In genomic region chr6:34701199-34701598, GRCh38 we compare ENCODE assay signal across 12 cellular contexts. TPM values are rescaled to one million over a fixed set of nuclear protein-coding genes. Genes with fewer than 3 reads are reported as not detected.
DNase-seq lines count a peak whose midpoint lies in the region; TF ChIP-seq lines count a peak whose summit lies in the region.
"Had no signal": no experiment of that assay in that cellular context is flagged by ENCODE, and none has a peak within 500 bp of the region (broad histone marks: within the 10 kb centered on the region; RNA-seq: fewer than 3 reads in every experiment).

No MANE protein-coding gene starts in this region.

- H3K9me3 Mint-ChIP-seq in activated naive CD4-positive, alpha-beta T cell treated with anti-CD3 and anti-CD28 coated beads, Interleukin-2, amount 50 U/mL, for 24 hours, result no peaks in the 10 kb centered on the region
- no peaks in the 10 kb centered on the region for H3K9me3 Mint-ChIP-seq in activated naive CD4-positive, alpha-beta T cell treated with anti-CD3 and anti-CD28 coated beads for 36 hours
- H3K9me3 Mint-ChIP-seq in neural progenitor cell, result no peaks in the 10 kb centered on the region

- H3K27ac Mint-ChIP-seq in activated naive CD4-positive, alpha-beta T cell treated with anti-CD3 and anti-CD28 coated beads, Interleukin-2, amount 50 U/mL, for 24 hours, result peak overlapping the region; percentile 20
- no peak overlapping the region for H3K27ac Mint-ChIP-seq in activated naive CD4-positive, alpha-beta T cell treated with anti-CD3 and anti-CD28 coated beads for 36 hours
- no peak overlapping the region for H3K27ac Mint-ChIP-seq in neural progenitor cell
- H3K27ac Mint-ChIP-seq: CD4-positive, CD25-positive, alpha-beta regulatory T cell had no signal

- H3K27ac ChIP-seq in WERI-Rb-1 (peak overlapping the region; percentile 19), neural progenitor cell (no peak overlapping the region)
- H3K27ac ChIP-seq: 22Rv1; BLaER1 treated with 17β-estradiol and CSF1 and Interleukin-3, amounts not matched to agents 10 nM and 100 nM; HL-60 had no signal

- CTCF ChIA-PET in activated naive CD4-positive, alpha-beta T cell treated with anti-CD3 and anti-CD28 coated beads for 36 hours (lab: Charles Lee), result no interaction called here

- no peak for DNase-seq in activated naive CD4-positive, alpha-beta T cell treated with anti-CD3 and anti-CD28 coated beads for 36 hours
- DNase-seq in WERI-Rb-1 (peak; percentile 39), neural progenitor cell (ENCODE audit: low spot score) (peak; percentile 18), GOT3 (lab: John Stamatoyannopoulos, UW) (no peak), MV-4-11 (lab: John Stamatoyannopoulos, UW) (no peak)
- no peak for DNase-seq in stimulated activated CD4-positive, alpha-beta T cell treated with anti-CD3 and anti-CD28 coated beads, Interleukin-4, amount 100 ng/mL, for 4 hours
- DNase-seq: CD4-positive, CD25-positive, alpha-beta regulatory T cell; DMS53 had no signal

- H3K36me3 Mint-ChIP-seq in activated naive CD4-positive, alpha-beta T cell treated with anti-CD3 and anti-CD28 coated beads, Interleukin-2, amount 50 U/mL, for 24 hours, result no peaks in the 10 kb centered on the region
- no peaks in the 10 kb centered on the region for H3K36me3 Mint-ChIP-seq in activated naive CD4-positive, alpha-beta T cell treated with anti-CD3 and anti-CD28 coated beads for 36 hours (ENCODE audit: low read depth)
- no peaks in the 10 kb centered on the region for H3K36me3 Mint-ChIP-seq in neural progenitor cell
- H3K36me3 Mint-ChIP-seq: CD4-positive, CD25-positive, alpha-beta regulatory T cell had no signal

- TF ChIP-seq CTCF in WERI-Rb-1 (IDR thresholded peaks at IDR 0.05; ENCODE audit: low read depth, low read length) (no peak), neural progenitor cell (IDR thresholded peaks at IDR 0.05) (no peak)

- no peaks in the 10 kb centered on the region for H3F3A ChIP-seq in neural progenitor cell (ENCODE audit: low read depth)

- intact Hi-C loops in activated naive CD4-positive, alpha-beta T cell treated with anti-CD3 and anti-CD28 coated beads for 36 hours (cut with micrococcal nuclease), result no loop called here

- H3K27me3 Mint-ChIP-seq in activated naive CD4-positive, alpha-beta T cell treated with anti-CD3 and anti-CD28 coated beads, Interleukin-2, amount 50 U/mL, for 24 hours, result no peaks in the 10 kb centered on the region
- H3K27me3 Mint-ChIP-seq in activated naive CD4-positive, alpha-beta T cell treated with anti-CD3 and anti-CD28 coated beads for 36 hours (ENCODE audit: low read depth), result no peaks in the 10 kb centered on the region
- H3K27me3 Mint-ChIP-seq in neural progenitor cell (ENCODE audit: insufficient read depth, low read depth), result peaks cover 5% of the 10 kb centered on the region

- no peak overlapping the region for H3K9ac ChIP-seq in neural progenitor cell
- H3K9ac ChIP-seq: BLaER1 treated with 17β-estradiol and CSF1 and Interleukin-3, amounts not matched to agents 10 nM and 100 nM had no signal

- H3K4me2 ChIP-seq in neural progenitor cell, result no peak overlapping the region
- H3K4me2 ChIP-seq: BLaER1 treated with 17β-estradiol and CSF1 and Interleukin-3, amounts not matched to agents 10 nM and 100 nM had no signal

- H3K4me1 Mint-ChIP-seq in activated naive CD4-positive, alpha-beta T cell treated with anti-CD3 and anti-CD28 coated beads, Interleukin-2, amount 50 U/mL, for 24 hours, result peaks cover 12% of the 10 kb centered on the region
- peaks cover 12% of the 10 kb centered on the region for H3K4me1 Mint-ChIP-seq in activated naive CD4-positive, alpha-beta T cell treated with anti-CD3 and anti-CD28 coated beads for 36 hours (ENCODE audit: low read depth)
- peaks cover 9% of the 10 kb centered on the region for H3K4me1 Mint-ChIP-seq in neural progenitor cell

- peaks cover 3% of the 10 kb centered on the region for H3K36me3 ChIP-seq in WERI-Rb-1
- H3K36me3 ChIP-seq in neural progenitor cell, result no peaks in the 10 kb centered on the region
- H3K36me3 ChIP-seq: BLaER1 treated with 17β-estradiol and CSF1 and Interleukin-3, amounts not matched to agents 10 nM and 100 nM had no signal

- H3K4me3 Mint-ChIP-seq in activated naive CD4-positive, alpha-beta T cell treated with anti-CD3 and anti-CD28 coated beads, Interleukin-2, amount 50 U/mL, for 24 hours, result no peak overlapping the region
- H3K4me3 Mint-ChIP-seq in activated naive CD4-positive, alpha-beta T cell treated with anti-CD3 and anti-CD28 coated beads for 36 hours, result no peak overlapping the region
- H3K4me3 Mint-ChIP-seq in neural progenitor cell, result peak overlapping the region; percentile 46

- no peaks in the 10 kb centered on the region for H3K27me3 ChIP-seq in WERI-Rb-1 (ENCODE audit: insufficient read depth, low read depth, severe bottlenecking)
- H3K27me3 ChIP-seq in neural progenitor cell, result peaks cover 10% of the 10 kb centered on the region
- H3K27me3 ChIP-seq: BLaER1 treated with 17β-estradiol and CSF1 and Interleukin-3, amounts not matched to agents 10 nM and 100 nM had no signal

- no peaks in the 10 kb centered on the region for H3K9me3 ChIP-seq in WERI-Rb-1 (ENCODE audit: severe bottlenecking)
- no peaks in the 10 kb centered on the region for H3K9me3 ChIP-seq in neural progenitor cell (ENCODE audit: low read depth)
- H3K9me3 ChIP-seq: BLaER1 treated with 17β-estradiol and CSF1 and Interleukin-3, amounts not matched to agents 10 nM and 100 nM had no signal

- no peak overlapping the region for H3K4me3 ChIP-seq in WERI-Rb-1 (ENCODE audit: low read depth, low read length)
- no peak overlapping the region for H3K4me3 ChIP-seq in neural progenitor cell
- H3K4me3 ChIP-seq: BLaER1 treated with 17β-estradiol and CSF1 and Interleukin-3, amounts not matched to agents 10 nM and 100 nM had no signal

- H3K4me1 ChIP-seq in neural progenitor cell, result no peaks in the 10 kb centered on the region

- peaks cover 3% of the 10 kb centered on the region for H3K79me2 ChIP-seq in neural progenitor cell (ENCODE audit: low read depth)

- no peak overlapping the region for H2AFZ ChIP-seq in neural progenitor cell (replicated peaks)

- peaks cover under 1% of the 10 kb centered on the region for H4K20me1 ChIP-seq in neural progenitor cell (ENCODE audit: low read depth)

RNA-seq across cellular contexts. Expression of gene ILRUN, which starts 4.6 kb away (rescaled TPM):
- total RNA-seq in activated naive CD4-positive, alpha-beta T cell treated with anti-CD3 and anti-CD28 coated beads for 36 hours, result 10 to 100 TPM; 51.4 to 53.3 TPM
- total RNA-seq in neural progenitor cell (ENCODE audit: low replicate concordance), result 33.2 and 41.8 TPM in 2 replicates

RNA-seq across cellular contexts. Expression of gene SNRPC, which starts 56.1 kb away (rescaled TPM):
- 100 to 1,000 TPM; 168 to 179 TPM for total RNA-seq in activated naive CD4-positive, alpha-beta T cell treated with anti-CD3 and anti-CD28 coated beads for 36 hours
- total RNA-seq in neural progenitor cell (ENCODE audit: low replicate concordance), result 89.7 and 149 TPM in 2 replicates

Comparison
In these comparisons a context has a peak if more than half of its experiments do, and no peak if none do; other contexts are left out.
1. DNase-seq: peak in WERI-Rb-1 (single experiment) and neural progenitor cell (single experiment); none in activated naive CD4-positive, alpha-beta T cell treated with anti-CD3 and anti-CD28 coated beads for 36 hours (single experiment), stimulated activated CD4-positive, alpha-beta T cell treated with anti-CD3 and anti-CD28 coated beads, Interleukin-4, amount 100 ng/mL, for 4 hours (0 of 2), GOT3 (single experiment) and MV-4-11 (single experiment).